Comparison of ENCODE assay signal across 25 cellular contexts in genomic region chr7:117220836-117221235, GRCh38.
A peak's percentile ranks its signal among the peaks of the same experiment; 100 is the strongest.
DNase-seq lines count a peak whose midpoint lies in the region; ATAC-seq and TF ChIP-seq lines count a peak whose summit lies in the region.
"Had no signal": no experiment of that assay in that cellular context is flagged by ENCODE, and none has a peak within 500 bp of the region (broad histone marks: within the 10 kb centered on the region; RNA-seq: fewer than 3 reads in every experiment).

No MANE protein-coding gene starts in this region.

- peak overlapping the region; percentile 56 for H3K27ac ChIP-seq in cardiac muscle cell
- no peak overlapping the region for H3K27ac ChIP-seq in right cardiac atrium (ENCODE audit: low read length)
- no peak overlapping the region for H3K27ac ChIP-seq in endodermal cell (ENCODE audit: low read depth, low read length)
- H3K27ac ChIP-seq: BLaER1 had no signal

- H3K9me3 ChIP-seq in cardiac muscle cell (ENCODE audit: low read depth) (no peaks in the 10 kb centered on the region), right cardiac atrium (ENCODE audit: control insufficient read depth, low read length) (no peaks in the 10 kb centered on the region), endodermal cell (ENCODE audit: control insufficient read depth, low read length) (no peaks in the 10 kb centered on the region)
- H3K9me3 ChIP-seq: BLaER1, HAP-1 had no signal

- TF ChIP-seq CTCF in cardiac muscle cell (IDR thresholded peaks at IDR 0.05; ENCODE audit: low read depth, low read length) (no peak), endodermal cell (conservative IDR thresholded peaks at IDR 0.05) (peak; percentile 36)

- H3K27me3 Mint-ChIP-seq in endodermal cell (ENCODE audit: insufficient read depth): peaks cover 53% of the 10 kb centered on the region
- H3K27me3 Mint-ChIP-seq in activated naive CD8-positive, alpha-beta T cell treated with anti-CD3 and anti-CD28 coated beads for 36 hours: no peaks in the 10 kb centered on the region
- H3K27me3 Mint-ChIP-seq: CD4-positive, CD25-positive, alpha-beta regulatory T cell had no signal

- H3K4me1 Mint-ChIP-seq in endodermal cell: peaks cover 7% of the 10 kb centered on the region
- no peaks in the 10 kb centered on the region for H3K4me1 Mint-ChIP-seq in activated naive CD8-positive, alpha-beta T cell treated with anti-CD3 and anti-CD28 coated beads for 36 hours
- H3K4me1 Mint-ChIP-seq: CD4-positive, CD25-positive, alpha-beta regulatory T cell had no signal

- H3K27me3 ChIP-seq in cardiac muscle cell: no peaks in the 10 kb centered on the region
- H3K27me3 ChIP-seq in right cardiac atrium (ENCODE audit: control insufficient read depth, insufficient read depth): no peaks in the 10 kb centered on the region
- H3K27me3 ChIP-seq in endodermal cell (ENCODE audit: control insufficient read depth, insufficient read depth, low read length, poor library complexity, severe bottlenecking): peaks cover 73% of the 10 kb centered on the region
- H3K27me3 ChIP-seq: BLaER1 had no signal

- 78% methylated on average over 5 of the region's 5 CpGs for WGBS in right cardiac atrium
- WGBS in endodermal cell (ENCODE audit: insufficient coverage in 1 of 2, insufficient read length in 1 of 2), 2 experiments: 69 to 100% methylated on average over 1 to 5 of the region's 5 CpGs

- no peak for ATAC-seq in right cardiac atrium
- ATAC-seq: GM12878 had no signal

- H3K36me3 ChIP-seq in cardiac muscle cell (peaks cover 18% of the 10 kb centered on the region), endodermal cell (ENCODE audit: control insufficient read depth, insufficient read depth, low read length) (no peaks in the 10 kb centered on the region)
- H3K36me3 ChIP-seq: BLaER1, HAP-1 had no signal

- H3K4me3 Mint-ChIP-seq in endodermal cell: no peak overlapping the region
- H3K4me3 Mint-ChIP-seq in activated naive CD8-positive, alpha-beta T cell treated with anti-CD3 and anti-CD28 coated beads for 36 hours: no peak overlapping the region
- H3K4me3 Mint-ChIP-seq: CD4-positive, CD25-positive, alpha-beta regulatory T cell had no signal

- H3K9me3 Mint-ChIP-seq in endodermal cell: no peaks in the 10 kb centered on the region
- H3K9me3 Mint-ChIP-seq in activated naive CD8-positive, alpha-beta T cell treated with anti-CD3 and anti-CD28 coated beads for 36 hours: no peaks in the 10 kb centered on the region

- intact Hi-C loops in right cardiac atrium (cut with DNase I): loop anchor here in 1 of 4 donors (10.0 kb wide), 1 partner anchor 164 kb away; no protein-coding TSS in a partner anchor

- peaks cover 25% of the 10 kb centered on the region for H3K4me1 ChIP-seq in cardiac muscle cell (ENCODE audit: low read depth)
- H3K4me1 ChIP-seq in right cardiac atrium (ENCODE audit: control insufficient read depth, insufficient read depth, low read length): no peaks in the 10 kb centered on the region
- no peaks in the 10 kb centered on the region for H3K4me1 ChIP-seq in endodermal cell (ENCODE audit: control insufficient read depth, insufficient read depth, low read length)
- H3K4me1 ChIP-seq: BLaER1, HAP-1 had no signal

- H3K27ac Mint-ChIP-seq in endodermal cell: no peak overlapping the region
- no peak overlapping the region for H3K27ac Mint-ChIP-seq in activated naive CD8-positive, alpha-beta T cell treated with anti-CD3 and anti-CD28 coated beads for 36 hours
- H3K27ac Mint-ChIP-seq: CD4-positive, CD25-positive, alpha-beta regulatory T cell had no signal

- H3K4me3 ChIP-seq in cardiac muscle cell (no peak overlapping the region), right cardiac atrium (ENCODE audit: low read length) (no peak overlapping the region), endodermal cell (ENCODE audit: low read length) (no peak overlapping the region)
- H3K4me3 ChIP-seq: BLaER1, GM12878, HAP-1 had no signal

- DNase-seq in cardiac muscle cell (ENCODE audit: low read depth in 1 of 2, low spot score in 1 of 2) (no peak), right cardiac atrium (no peak), NCI-H2227 (lab: John Stamatoyannopoulos, UW; ENCODE audit: unreplicated experiment) (peak; percentile 23), endodermal cell (peak; percentile 64), islet precursor cell (no peak), NCI-H748 treated with DMSO at 0.1 percent for 48 hours (lab: John Stamatoyannopoulos, UW) (no peak), activated T-cell treated with anti-CD3 and anti-CD28 coated beads for 4 hours (no peak)
- no peak for DNase-seq in activated naive CD8-positive, alpha-beta T cell treated with anti-CD3 and anti-CD28 coated beads for 36 hours
- DNase-seq: 8988T; ACHN; CD4-positive, CD25-positive, alpha-beta regulatory T cell; DMS153; Kasumi-1; NCI-H1092 treated with DMSO at 0.1 percent for 48 hours; NCI-H1436; NCI-H187; NCI-H2081 treated with DMSO at 0.1 percent for 48 hours; NCI-H446 treated with DMSO at 0.1 percent for 48 hours; NCI-H526; Right ventricle myocardium superior; RPMI8226; T-helper 1 cell had no signal

- no peak overlapping the region for H3K9ac ChIP-seq in endodermal cell (ENCODE audit: extremely low read depth, low read length, poor library complexity, severe bottlenecking)
- H3K9ac ChIP-seq: BLaER1 had no signal

- H3K36me3 Mint-ChIP-seq in endodermal cell (ENCODE audit: low read depth): peaks cover 2% of the 10 kb centered on the region
- peaks cover 1% of the 10 kb centered on the region for H3K36me3 Mint-ChIP-seq in activated naive CD8-positive, alpha-beta T cell treated with anti-CD3 and anti-CD28 coated beads for 36 hours

Comparison
In these comparisons a context has a peak if more than half of its experiments do, and no peak if none do; other contexts are left out.
1. DNase-seq: peak in NCI-H2227 (single experiment) and endodermal cell (single experiment); none in cardiac muscle cell (0 of 2), right cardiac atrium (0 of 3), islet precursor cell (single experiment), activated naive CD8-positive, alpha-beta T cell treated with anti-CD3 and anti-CD28 coated beads for 36 hours (single experiment), NCI-H748 treated with DMSO at 0.1 percent for 48 hours (single experiment) and activated T-cell treated with anti-CD3 and anti-CD28 coated beads for 4 hours (single experiment).